In the genomic region with DNA sequence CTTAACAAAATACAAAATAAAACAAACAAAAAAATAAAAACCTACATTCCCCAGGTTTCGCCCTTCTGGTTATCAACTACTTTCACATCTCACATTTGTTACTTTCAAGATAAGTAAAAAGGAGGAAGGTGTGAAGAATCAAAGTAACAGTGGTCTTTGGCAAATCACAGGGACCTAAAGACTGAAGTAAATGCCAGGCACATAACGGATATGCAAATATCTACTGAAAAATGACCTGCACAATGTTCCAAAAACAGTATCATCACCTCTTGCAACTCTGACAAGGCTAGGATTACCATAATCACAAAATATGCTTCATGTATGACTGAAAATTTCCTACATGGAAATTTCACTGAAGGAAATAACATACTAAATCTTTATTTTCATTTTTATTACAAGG, we compare ENCODE assay signal across 11 cellular contexts. TPM values are rescaled to one million over a fixed set of nuclear protein-coding genes. Genes with fewer than 3 reads are reported as not detected.
DNase-seq lines count a peak whose midpoint lies in the region; ATAC-seq and TF ChIP-seq lines count a peak whose summit lies in the region.
"Had no signal": no experiment of that assay in that cellular context is flagged by ENCODE, and none has a peak within 500 bp of the region (broad histone marks: within the 10 kb centered on the region; RNA-seq: fewer than 3 reads in every experiment).

No MANE protein-coding gene starts in this region.

- WGBS in H9 (ENCODE audit: extremely low coverage, insufficient read length, low lambda C conversion rate), result 100% methylated on average over 1 of the region's 2 CpGs

- no peak overlapping the region for H2BK5ac ChIP-seq in H9 (ENCODE audit: insufficient read length, low read length)

- H3K9me3 ChIP-seq in OCI-LY1 (ENCODE audit: low read length) (no peaks in the 10 kb centered on the region), H9 (ENCODE audit: control insufficient read depth, low read depth, low read length) (no peaks in the 10 kb centered on the region)

- peaks cover 3% of the 10 kb centered on the region for H3K79me1 ChIP-seq in H9 (ENCODE audit: insufficient read depth, low read depth, low read length, poor library complexity, severe bottlenecking)

- H3K27me3 Mint-ChIP-seq in activated T-cell treated with anti-CD3 and anti-CD28 coated beads, Interleukin-2, amount 50 U/mL, for 72 hours (ENCODE audit: low read depth), result no peaks in the 10 kb centered on the region
- H3K27me3 Mint-ChIP-seq in H9 (ENCODE audit: low read depth), result peaks cover 1% of the 10 kb centered on the region; the same call in 1 of the 2 replicates

- no peaks in the 10 kb centered on the region for H3F3A ChIP-seq in OCI-LY1 (ENCODE audit: insufficient read depth, low read length)

- no peaks in the 10 kb centered on the region for H3K9me3 Mint-ChIP-seq in activated T-cell treated with anti-CD3 and anti-CD28 coated beads, Interleukin-2, amount 50 U/mL, for 72 hours
- no peaks in the 10 kb centered on the region; a peak in 2 of 5 replicates for H3K9me3 Mint-ChIP-seq in H9

- H3K9ac ChIP-seq in OCI-LY1 (ENCODE audit: low read length), result no peak overlapping the region
- no peak overlapping the region for H3K9ac ChIP-seq in H9 (ENCODE audit: extremely low read depth, insufficient read length, low read length)

- no peak overlapping the region for H3K56ac ChIP-seq in H9 (ENCODE audit: insufficient read length, low read depth, low read length)

- H3K4me2 ChIP-seq in OCI-LY1 (ENCODE audit: low read length), result peak overlapping the region; percentile 45
- no peak overlapping the region for H3K4me2 ChIP-seq in H9 (ENCODE audit: insufficient read depth, insufficient read length, low read length)

- H2BK120ac ChIP-seq in H9 (ENCODE audit: low read depth, low read length, poor library complexity, severe bottlenecking), result no peak overlapping the region

- H4K5ac ChIP-seq in H9 (ENCODE audit: insufficient read length, low read depth, low read length), result no peak overlapping the region

- DNase-seq in activated T-cell treated with anti-CD3 and anti-CD28 coated beads, Interleukin-2, amount 50 U/mL, for 72 hours, result no peak
- no peak for DNase-seq in activated T-cell treated with anti-CD3 and anti-CD28 coated beads, Interleukin-2, amount 50 U/mL, for 48 hours
- DNase-seq in stimulated activated naive CD8-positive, alpha-beta T cell treated with anti-CD3 and anti-CD28 coated beads, Interleukin-15, Interleukin-2, amounts not matched to agents 100 U/mL and 50 U/mL, for 24 hours, result no peak
- DNase-seq in HCEC 1CT (no peak), NCI-H1930 (lab: John Stamatoyannopoulos, UW) (no peak), H9 (no peak)
- DNase-seq: head of caudate nucleus, NCI-H1436 treated with DMSO at 0.1 percent for 48 hours, occipital lobe had no signal

- no peak overlapping the region for H3K18ac ChIP-seq in H9 (ENCODE audit: insufficient read length, low read depth, low read length)

- no peak overlapping the region for H2BK12ac ChIP-seq in H9 (ENCODE audit: insufficient read length, low read depth, low read length)

- H4K20me1 ChIP-seq in OCI-LY1 (ENCODE audit: insufficient read depth, low read length), result no peaks in the 10 kb centered on the region
- no peaks in the 10 kb centered on the region for H4K20me1 ChIP-seq in H9 (ENCODE audit: control insufficient read depth, insufficient read depth, insufficient read length)

- no peak overlapping the region for H2AK5ac ChIP-seq in H9 (ENCODE audit: insufficient read length, low read length)

- TF ChIP-seq CTCF in OCI-LY1 (IDR thresholded peaks at IDR 0.05; ENCODE audit: low read length) (no peak), H9 (conservative IDR thresholded peaks at IDR 0.05) (no peak)

- no peak overlapping the region for H2BK20ac ChIP-seq in H9 (ENCODE audit: low read depth, low read length, poor library complexity, severe bottlenecking)

- peak overlapping the region; percentile 92 for H3K27ac Mint-ChIP-seq in activated T-cell treated with anti-CD3 and anti-CD28 coated beads, Interleukin-2, amount 50 U/mL, for 72 hours
- peak overlapping the region in 1 of 3 experiments; percentile 76; a peak in 1 of 7 replicates for H3K27ac Mint-ChIP-seq in H9

- H4K91ac ChIP-seq in H9 (ENCODE audit: insufficient read length, low read depth, low read length), result no peak overlapping the region

- H3K4me1 Mint-ChIP-seq in activated T-cell treated with anti-CD3 and anti-CD28 coated beads, Interleukin-2, amount 50 U/mL, for 72 hours (ENCODE audit: low read depth), result peaks cover 44% of the 10 kb centered on the region
- peaks cover 3% of the 10 kb centered on the region in 2 experiments; a peak in 1 of 4 replicates for H3K4me1 Mint-ChIP-seq in H9

- H4K8ac ChIP-seq in H9 (replicated peaks; ENCODE audit: insufficient read length, low read depth, low read length), result no peak overlapping the region

- H2AFZ ChIP-seq in OCI-LY1 (ENCODE audit: low read length) (no peak overlapping the region), H9 (ENCODE audit: low read length) (no peak overlapping the region)

- H3K4me3 Mint-ChIP-seq in activated T-cell treated with anti-CD3 and anti-CD28 coated beads, Interleukin-2, amount 50 U/mL, for 72 hours, result peak overlapping the region; percentile 42 to 89
- no peak overlapping the region for H3K4me3 Mint-ChIP-seq in H9

- H3K23me2 ChIP-seq in H9 (ENCODE audit: insufficient read length, low read depth, low read length, poor library complexity, severe bottlenecking), result no peaks in the 10 kb centered on the region

- peaks cover 23% of the 10 kb centered on the region; the same call in 1 of the 2 replicates for H3K79me2 ChIP-seq in OCI-LY1 (ENCODE audit: insufficient read depth, low read length)
- H3K79me2 ChIP-seq in H9 (ENCODE audit: insufficient read depth, low read length), result peaks cover 4% of the 10 kb centered on the region; the same call in 1 of the 2 replicates

- H2BK15ac ChIP-seq in H9 (ENCODE audit: low read depth, low read length), result no peak overlapping the region

- peaks cover 9 to 28% of the 10 kb centered on the region in 2 donors for H3K36me3 Mint-ChIP-seq in activated T-cell treated with anti-CD3 and anti-CD28 coated beads, Interleukin-2, amount 50 U/mL, for 72 hours (ENCODE audit: insufficient read depth in 2 of 2)
- peaks cover 6 to 26% (median 19%) of the 10 kb centered on the region in 3 experiments for H3K36me3 Mint-ChIP-seq in H9 (ENCODE audit: insufficient read depth in 1 of 3, low read depth in 3 of 3)

- no peak overlapping the region for H3K14ac ChIP-seq in H9 (ENCODE audit: insufficient read depth, low read length)

- peak overlapping the region; percentile 80 for H3K27ac ChIP-seq in OCI-LY1 (ENCODE audit: low read depth, low read length, poor library complexity, severe bottlenecking)
- H3K27ac ChIP-seq in H9 (ENCODE audit: insufficient read length, low read depth, low read length), result no peak overlapping the region

- peak; percentile 74 to 89 for ATAC-seq in activated T-cell treated with anti-CD3 and anti-CD28 coated beads, Interleukin-2, amount 50 U/mL, for 72 hours (replicated peaks in 1 of 2)
- peak; percentile 85 for ATAC-seq in HG02759 (IDR thresholded peaks at IDR 0.05; ENCODE audit: unreplicated experiment)
- peak; percentile 97 for ATAC-seq in stimulated activated naive CD8-positive, alpha-beta T cell treated with anti-CD3 and anti-CD28 coated beads, Interleukin-15, Interleukin-2, amounts not matched to agents 100 U/mL and 50 U/mL, for 24 hours

- H3K36me3 ChIP-seq in OCI-LY1 (ENCODE audit: insufficient read depth, low read length), result peaks cover 62% of the 10 kb centered on the region

- H3K27me3 ChIP-seq in OCI-LY1 (ENCODE audit: insufficient read depth, low read length) (no peaks in the 10 kb centered on the region), H9 (ENCODE audit: insufficient read depth, low read length) (no peaks in the 10 kb centered on the region)

- peaks cover 29% of the 10 kb centered on the region for H3K4me1 ChIP-seq in OCI-LY1 (ENCODE audit: insufficient read depth, low read length, severe bottlenecking)
- no peaks in the 10 kb centered on the region for H3K4me1 ChIP-seq in H9 (ENCODE audit: insufficient read depth, low read length)

- H3K4me3 ChIP-seq in OCI-LY1 (ENCODE audit: low read depth, low read length, poor library complexity, severe bottlenecking), result peak overlapping the region; percentile 11

- no peak overlapping the region for H3K4ac ChIP-seq in H9 (ENCODE audit: low read depth, low read length)

- no peak overlapping the region for H3T11ph ChIP-seq in H9 (ENCODE audit: low read length)

- no peaks in the 10 kb centered on the region for H3K9me2 ChIP-seq in OCI-LY1 (ENCODE audit: low read depth, low read length)

- no peak overlapping the region for H3K23ac ChIP-seq in H9 (ENCODE audit: insufficient read length, low read depth, low read length)

RNA-seq across cellular contexts. Expression of gene COP1, which starts 29.3 kb away (rescaled TPM):
- 10 to 100 TPM; 53.5 to 56.8 TPM for total RNA-seq in activated T-cell treated with anti-CD3 and anti-CD28 coated beads, Interleukin-2, amount 50 U/mL, for 72 hours
- total RNA-seq in H9 (2021), result 41.3 and 44.6 TPM in 2 replicates

Comparison
In these comparisons a context has a peak if more than half of its experiments do, and no peak if none do; other contexts are left out.
1. H3K4me3 Mint-ChIP-seq: peak in activated T-cell treated with anti-CD3 and anti-CD28 coated beads, Interleukin-2, amount 50 U/mL, for 72 hours (2 of 2); none in H9 (0 of 2).
2. Peak in every context shown above with its lines, with median percentiles within 50 percentile points of each other: ATAC-seq.